7 cellular contexts compared by ENCODE assay signal in genomic region chr4:128810331-128810870, GRCh38. TPM values are rescaled to one million over a fixed set of nuclear protein-coding genes. Genes with fewer than 3 reads are reported as not detected.
DNase-seq lines count a peak whose midpoint lies in the region; ATAC-seq and TF ChIP-seq lines count a peak whose summit lies in the region.

No MANE protein-coding gene starts in this region.

- no peak for TF ChIP-seq CTCF in Loucy (conservative IDR thresholded peaks at IDR 0.05; ENCODE audit: low read length)
- no peak for TF ChIP-seq CTCF in WI38 (IDR thresholded peaks at IDR 0.05; ENCODE audit: low read depth, low read length)
- no peak for TF ChIP-seq CTCF in testis (IDR thresholded peaks at IDR 0.05)

- no peaks in the 10 kb centered on the region for H3K36me3 ChIP-seq in Loucy (ENCODE audit: insufficient read depth, low read length)
- no peaks in the 10 kb centered on the region for H3K36me3 ChIP-seq in effector memory CD4-positive, alpha-beta T cell (ENCODE audit: control insufficient read depth, insufficient read depth, low read length)
- no peaks in the 10 kb centered on the region for H3K36me3 ChIP-seq in mesendoderm (ENCODE audit: control insufficient read depth, insufficient read depth, low read length)
- H3K36me3 ChIP-seq in testis (ENCODE audit: low read depth, missing control alignments): no peaks in the 10 kb centered on the region

- no peak for TF ChIP-seq POLR2A in testis (IDR thresholded peaks at IDR 0.05)

- no peak overlapping the region for H3K23ac ChIP-seq in mesendoderm (ENCODE audit: low read length)

- H3K4me2 ChIP-seq in Loucy (ENCODE audit: low read depth, low read length, poor library complexity, severe bottlenecking) (peak overlapping the region; percentile 84), mesendoderm (ENCODE audit: low read length) (peak overlapping the region; percentile 86)

- H3K4me3 ChIP-seq in Loucy (ENCODE audit: low read length, poor library complexity, severe bottlenecking) (peak overlapping the region; percentile 76), WI38 (ENCODE audit: low read depth, low read length) (peak overlapping the region; percentile 83), mesendoderm (ENCODE audit: low read length) (peak overlapping the region; percentile 66), testis (peak overlapping the region; percentile 77 to 86)
- peak overlapping the region; percentile 65 for H3K4me3 ChIP-seq in effector memory CD4-positive, alpha-beta T cell (ENCODE audit: insufficient read depth, low read depth, low read length, poor library complexity, severe bottlenecking)

- H3K18ac ChIP-seq in mesendoderm (ENCODE audit: low read length): peak overlapping the region; percentile 77

- peak overlapping the region; percentile 76 for H3K56ac ChIP-seq in mesendoderm (ENCODE audit: low read length)

- H3K9me3 ChIP-seq in Loucy (ENCODE audit: insufficient read depth, low read depth, low read length): no peaks in the 10 kb centered on the region
- H3K9me3 ChIP-seq in effector memory CD4-positive, alpha-beta T cell (ENCODE audit: control insufficient read depth, low read length): no peaks in the 10 kb centered on the region
- H3K9me3 ChIP-seq in testis: no peaks in the 10 kb centered on the region

- H4K8ac ChIP-seq in mesendoderm (ENCODE audit: low read depth, low read length): no peak overlapping the region

- H4K5ac ChIP-seq in mesendoderm (ENCODE audit: low read length): no peak overlapping the region

- peak overlapping the region; percentile 93 for H2AFZ ChIP-seq in Loucy (ENCODE audit: low read length)

- peaks cover 22% of the 10 kb centered on the region for H3K4me1 ChIP-seq in Loucy (ENCODE audit: insufficient read depth, low read length, poor library complexity, severe bottlenecking)
- H3K4me1 ChIP-seq in effector memory CD4-positive, alpha-beta T cell (ENCODE audit: control insufficient read depth, insufficient read depth, low read length, poor library complexity, severe bottlenecking): peaks cover 11% of the 10 kb centered on the region
- no peaks in the 10 kb centered on the region for H3K4me1 ChIP-seq in mesendoderm (ENCODE audit: control insufficient read depth, low read depth, low read length)
- H3K4me1 ChIP-seq in testis: peaks cover 10% of the 10 kb centered on the region

- H2AK5ac ChIP-seq in mesendoderm (ENCODE audit: low read length): no peak overlapping the region

- H3K27me3 ChIP-seq in Loucy (ENCODE audit: insufficient read depth, low read length, poor library complexity, severe bottlenecking) (no peaks in the 10 kb centered on the region), mesendoderm (ENCODE audit: insufficient read depth, low read length, poor library complexity) (no peaks in the 10 kb centered on the region), testis (no peaks in the 10 kb centered on the region)
- no peaks in the 10 kb centered on the region for H3K27me3 ChIP-seq in effector memory CD4-positive, alpha-beta T cell (replicated peaks; ENCODE audit: control insufficient read depth, insufficient read depth, low read length, poor library complexity, severe bottlenecking)

- peak overlapping the region; percentile 46 for H3K4ac ChIP-seq in mesendoderm (ENCODE audit: low read depth, low read length)

- H3K27ac ChIP-seq in effector memory CD4-positive, alpha-beta T cell (ENCODE audit: insufficient read depth, low read length, poor library complexity, severe bottlenecking): peak overlapping the region; percentile 84
- peak overlapping the region; percentile 100 for H3K27ac ChIP-seq in mesendoderm (ENCODE audit: low read depth, low read length)
- peak overlapping the region; percentile 88 to 96 for H3K27ac ChIP-seq in testis

- in situ Hi-C loops in G401 (cut with HindIII; ENCODE audit: low sequenced_read_pairs): no loop called here

- DNase-seq in G401 (ENCODE audit: low spot score) (peak; percentile 53), mesendoderm (peak; percentile 53), testis (peak; percentile 59)
- peak in 1 of 3 donors; percentile 5 for DNase-seq in effector memory CD4-positive, alpha-beta T cell

- H2BK120ac ChIP-seq in mesendoderm (ENCODE audit: low read depth, low read length): peak overlapping the region; percentile 2

- intact Hi-C loops in testis (cut with DNase I; ENCODE audit: low total_unique reads): loop anchor here (2.0 kb wide), 1 partner anchor 52 kb away; no protein-coding TSS in a partner anchor

- H3K9ac ChIP-seq in Loucy (ENCODE audit: low read depth, low read length, poor library complexity, severe bottlenecking) (peak overlapping the region; percentile 90), mesendoderm (ENCODE audit: low read length) (peak overlapping the region; percentile 79)

- no peaks in the 10 kb centered on the region for H3K79me1 ChIP-seq in mesendoderm (ENCODE audit: low read length)

- H2BK5ac ChIP-seq in mesendoderm (ENCODE audit: low read length): peak overlapping the region; percentile 39

- peaks cover 8% of the 10 kb centered on the region; the same call in 1 of the 2 replicates for H3F3A ChIP-seq in Loucy (ENCODE audit: low read depth)

- H2BK15ac ChIP-seq in mesendoderm (replicated peaks; ENCODE audit: low read depth): no peak overlapping the region

- peaks cover 40% of the 10 kb centered on the region for H3K79me2 ChIP-seq in Loucy (ENCODE audit: insufficient read depth, low read length)
- H3K79me2 ChIP-seq in mesendoderm (ENCODE audit: control insufficient read depth, insufficient read depth, low read length): peaks cover 18% of the 10 kb centered on the region

- peaks cover 30% of the 10 kb centered on the region for H4K20me1 ChIP-seq in Loucy (ENCODE audit: insufficient read depth, low read length, poor library complexity, severe bottlenecking)

- no CpG with 5 or more reads among the region's 16 CpGs for WGBS in mesendoderm (ENCODE audit: extremely low coverage, insufficient coverage, low lambda C conversion rate)
- WGBS in testis, 2 donors: 0% methylated on average over 16 of the region's 16 CpGs

- H3K9me2 ChIP-seq in Loucy (replicated peaks; ENCODE audit: low read depth, low read length): no peaks in the 10 kb centered on the region

- no peak for ATAC-seq in HG03342 (IDR thresholded peaks at IDR 0.05; ENCODE audit: unreplicated experiment)

RNA-seq across cellular contexts. Expression of gene JADE1, which starts 0.9 kb away (rescaled TPM):
- total RNA-seq in G401 (2014; rRNA removed; shearing (Covaris generic)): 17.5 and 34.5 TPM in 2 replicates
- 28.4 TPM for polyA plus RNA-seq in mesendoderm (2013, experiment 1 of 2)
- polyA plus RNA-seq in mesendoderm (2013, experiment 2 of 2): 28.7 TPM
- total RNA-seq in testis: 10 to 100 TPM; 28.9 to 32.2 TPM
- polyA plus RNA-seq in testis (ENCODE audit: insufficient read depth, low read depth, low replicate concordance): 19.1 TPM
